Comparison of ENCODE assay signal across 1 cellular context in genomic region chr6:31794866-31795615, GRCh38.
TF ChIP-seq lines count a peak whose summit lies in the region.

No MANE protein-coding gene starts in this region.

TF ChIP-seq in HEK293T, 16 proteins besides CTCF, POLR2A, EP300 and RAD21 (continued from another document):
- TF ChIP-seq PKNOX1 (IDR thresholded peaks at IDR 0.05) = no peak
- TF ChIP-seq ELF4 (IDR thresholded peaks at IDR 0.05) = no peak
